ENCODE assay signal across 8 cellular contexts in genomic region chr9:35689601-35690446, GRCh38. TPM values are rescaled to one million over a fixed set of nuclear protein-coding genes. Genes with fewer than 3 reads are reported as not detected.
DNase-seq lines count a peak whose midpoint lies in the region; FAIRE-seq and TF ChIP-seq lines count a peak whose summit lies in the region.

Gene TPM2 (minus strand): TSS chr9:35689925. CDS start chr9:35689817, 108 bp downstream.

- TF ChIP-seq CTCF in CD14-positive monocyte (IDR thresholded peaks at IDR 0.05) = no peak
- no peak for TF ChIP-seq CTCF in stomach (IDR thresholded peaks at IDR 0.05)

- peak; percentile 4 for TF ChIP-seq EP300 in stomach (IDR thresholded peaks at IDR 0.05)

- H3K4me3 ChIP-seq in Jurkat, Clone E6-1 (ENCODE audit: low read length) = peak within 1 kb of the TSS; percentile 68
- H3K4me3 ChIP-seq in stomach = peak within 1 kb of the TSS; percentile 65 to 75 (median 70)

- H3K9me3 Mint-ChIP-seq in CD14-positive monocyte = peaks cover 0 to 3% (median 0%) of the 10 kb centered on the region in 7 donors

- 12 to 19% (median 18%) methylated on average over 24 to 67 of the region's 67 CpGs for WGBS in stomach, 5 donors

- H3K36me3 ChIP-seq in stomach = peaks cover 9 to 34% (median 21%) of the 10 kb centered on the region in 4 donors

- peak within 1 kb of the TSS in 3 of 7 donors; percentile 33 to 60 (median 38) for H3K27ac Mint-ChIP-seq in CD14-positive monocyte

- TF ChIP-seq POLR2A in stomach (IDR thresholded peaks at IDR 0.05) (no peak), GM12892 (IDR thresholded peaks at IDR 0.05; ENCODE audit: low read depth, low read length) (no peak)

- no peak for FAIRE-seq in GM12892 (lab: Jason Lieb, UNC)

- H3K4me3 Mint-ChIP-seq in CD14-positive monocyte = peak within 1 kb of the TSS; percentile 88 to 91

- DNase-seq in CD14-positive monocyte (ENCODE audit: low spot score) (no peak), caudate nucleus (lab: John Stamatoyannopoulos, UW) (peak in 2 of 61 donors; percentile 27 to 44), kidney glomerular epithelial cell (lab: John Stamatoyannopoulos, UW) (peak; percentile 24), stomach (peak; percentile 37), COLO668 (lab: John Stamatoyannopoulos, UW; ENCODE audit: unreplicated experiment) (no peak), NCI-H774 (lab: John Stamatoyannopoulos, UW) (no peak), GM12892 (ENCODE audit: insufficient read length) (no peak)
- no peak for DNase-seq in Jurkat, Clone E6-1 (ENCODE audit: low read depth, low spot score)

- H3K27me3 ChIP-seq in stomach = no peaks in the 10 kb centered on the region

- H3K4me1 Mint-ChIP-seq in CD14-positive monocyte = peaks cover 10% of the 10 kb centered on the region

- no peaks in the 10 kb centered on the region for H3K9me3 ChIP-seq in stomach

- H3K36me3 Mint-ChIP-seq in CD14-positive monocyte = no peaks in the 10 kb centered on the region

- H3K27me3 Mint-ChIP-seq in CD14-positive monocyte (ENCODE audit: low read depth in 3 of 3) = peaks cover 4 to 25% (median 6%) of the 10 kb centered on the region in 3 donors

- H3K27ac ChIP-seq in caudate nucleus (ENCODE audit: low read depth, low read length) (peak within 1 kb of the TSS; percentile 87), stomach (peak within 1 kb of the TSS; percentile 92 to 97 (median 95))

- intact Hi-C loops in CD14-positive monocyte (cut with micrococcal nuclease) = loop anchor here in 1 of 2 donors (10.0 kb wide), 1 partner anchor 45 kb away; no protein-coding TSS in a partner anchor
- intact Hi-C loops in stomach (cut with DNase I; ENCODE audit: low total_unique reads) = no loop called here

- peaks cover 9 to 76% (median 57%) of the 10 kb centered on the region in 4 donors for H3K4me1 ChIP-seq in stomach

RNA-seq across cellular contexts. Expression of gene TPM2, which starts in this region (rescaled TPM):
- polyA plus RNA-seq in CD14-positive monocyte (not detected), stomach (1,000 to 10,000 TPM in 1 of 3 donors, 100 to 1,000 TPM in 2; 460 to 2,257 (median 672) TPM)
- 53.5 TPM for polyA plus RNA-seq in Jurkat, Clone E6-1 (2012; ENCODE audit: insufficient read depth, insufficient read length)
- 1,000 to 10,000 TPM in 3 of 5 donors, 100 to 1,000 TPM in 2; 537 to 3,642 (median 1,228) TPM for total RNA-seq in stomach
- 3.6 TPM for polyA plus RNA-seq in GM12892 (2012; ENCODE audit: missing spikeins)

Comparison
In these comparisons a context has a peak if more than half of its experiments do, and no peak if none do; other contexts are left out.
1. RNA of gene TPM2 (polyA plus RNA-seq): 460 to 2,257 TPM in stomach; not detected in CD14-positive monocyte; every median in the first group is over 100 times any median in the second.
2. DNase-seq: peak in kidney glomerular epithelial cell (single experiment) and stomach (single experiment); none in CD14-positive monocyte (single experiment), Jurkat, Clone E6-1 (single experiment), COLO668 (single experiment), NCI-H774 (single experiment) and GM12892 (single experiment).